Comparison of ENCODE assay signal across 21 cellular contexts in the genomic region with DNA sequence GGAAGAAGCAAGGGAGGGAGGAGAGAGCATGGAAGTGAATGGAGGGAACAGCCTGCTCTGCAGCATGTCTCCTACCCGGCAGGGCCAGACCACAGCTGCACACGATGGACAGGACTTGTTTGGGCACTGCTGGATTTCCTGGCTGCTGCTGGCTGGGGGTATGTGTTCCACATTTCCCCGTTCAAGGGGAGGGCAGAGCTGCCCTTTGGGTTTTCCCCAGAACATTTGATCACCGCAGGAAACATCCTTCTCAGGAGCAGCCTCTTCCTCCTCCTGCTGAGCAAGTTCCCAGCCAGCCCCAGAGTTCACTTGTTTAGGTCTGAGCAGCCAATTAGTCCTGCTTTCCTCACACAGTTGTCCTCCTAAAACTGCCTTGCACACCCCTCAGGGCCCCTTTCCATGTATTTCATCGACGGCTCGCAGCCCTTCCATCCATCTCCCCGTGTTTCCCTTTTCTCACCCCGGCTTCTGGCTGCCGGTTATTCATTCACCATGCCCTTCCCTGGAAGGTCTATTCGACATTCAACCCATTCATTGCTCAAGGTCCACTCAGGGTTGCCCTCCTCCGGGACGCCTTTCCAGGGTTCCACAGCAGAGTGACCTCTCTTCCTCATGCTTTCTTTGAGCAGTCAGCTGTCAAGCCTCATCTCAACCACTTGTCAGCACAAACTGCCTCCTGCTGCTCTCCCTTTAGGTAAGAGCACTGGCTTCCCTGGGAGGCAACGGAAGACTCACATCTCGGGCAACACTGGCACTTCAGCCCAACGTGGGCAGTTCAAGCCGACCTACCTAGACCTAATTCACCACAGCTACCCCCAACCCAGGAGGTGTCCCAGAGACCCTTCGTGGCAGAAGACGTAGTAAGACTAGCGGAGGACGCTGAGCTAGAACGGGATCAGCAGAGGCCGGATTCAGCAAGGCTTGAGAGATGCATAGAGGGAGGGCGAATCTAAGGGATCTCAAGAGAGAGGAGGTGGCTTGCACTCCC. TPM values are rescaled to one million over a fixed set of nuclear protein-coding genes. Genes with fewer than 3 reads are reported as not detected.
A peak's percentile ranks its signal among the peaks of the same experiment; 100 is the strongest.
DNase-seq lines count a peak whose midpoint lies in the region; ATAC-seq, FAIRE-seq and TF ChIP-seq lines count a peak whose summit lies in the region.
"Had no signal": no experiment of that assay in that cellular context is flagged by ENCODE, and none has a peak within 500 bp of the region (broad histone marks: within the 10 kb centered on the region; RNA-seq: fewer than 3 reads in every experiment).

No MANE protein-coding gene starts in this region.

- CTCF ChIA-PET in activated CD8-positive, alpha-beta T cell treated with anti-CD3 and anti-CD28 coated beads, Interleukin-2, amount 10 ng/mL, durations not matched to agents 7 days and 5 days (lab: Charles Lee): interaction anchor here (1.7 kb wide), 1 partner anchor 9 kb away, joined by 4 read pairs; no protein-coding TSS in a partner anchor

- DNase-seq in heart right ventricle (no peak), Right ventricle myocardium superior (no peak), choroid plexus epithelial cell (ENCODE audit: low read depth) (peak; percentile 42), islet precursor cell (peak; percentile 57), urothelium cell line (ENCODE audit: low spot score) (no peak), GOT3 (lab: John Stamatoyannopoulos, UW) (no peak), NCI-H82 (lab: John Stamatoyannopoulos, UW) (no peak)
- no peak for DNase-seq in activated CD8-positive, alpha-beta T cell treated with anti-CD3 and anti-CD28 coated beads, Interleukin-2, amount 10 ng/mL, durations not matched to agents 7 days and 5 days
- DNase-seq: DMS79, natural killer cell, SHP77 had no signal

- H3K27ac Mint-ChIP-seq in activated CD8-positive, alpha-beta T cell treated with anti-CD3 and anti-CD28 coated beads, Interleukin-2, amount 10 ng/mL, durations not matched to agents 7 days and 5 days: no peak overlapping the region
- H3K27ac Mint-ChIP-seq: activated CD4-positive, alpha-beta memory T cell treated with anti-CD3 and anti-CD28 coated beads, Interleukin-2, amount 10 ng/mL, durations not matched to agents 7 days and 5 days; activated naive CD4-positive, alpha-beta T cell treated with anti-CD3 and anti-CD28 coated beads, Interleukin-2, amount 50 U/mL, for 24 hours; CD4-positive, CD25-positive, alpha-beta regulatory T cell; dendritic cell treated with granulocyte-macrophage colony-stimulating factor and Interleukin-4, amounts not matched to agents 40 ng/mL and 50 ng/mL, for 4 days; memory B cell; natural killer cell; stimulated activated effector memory CD8-positive, alpha-beta T cell treated with anti-CD3 and anti-CD28 coated beads, Interleukin-12 subunit alpha, Interleukin-12 subunit beta, amount 100 ng/mL, for 72 hours had no signal

- no peaks in the 10 kb centered on the region for H3K9me3 ChIP-seq in heart right ventricle

- no peaks in the 10 kb centered on the region for H3K36me3 Mint-ChIP-seq in activated CD8-positive, alpha-beta T cell treated with anti-CD3 and anti-CD28 coated beads, Interleukin-2, amount 10 ng/mL, durations not matched to agents 7 days and 5 days (ENCODE audit: low read depth)
- H3K36me3 Mint-ChIP-seq: activated naive CD4-positive, alpha-beta T cell treated with anti-CD3 and anti-CD28 coated beads, Interleukin-2, amount 50 U/mL, for 24 hours; CD4-positive, CD25-positive, alpha-beta regulatory T cell; memory B cell; natural killer cell; stimulated activated effector memory CD8-positive, alpha-beta T cell treated with anti-CD3 and anti-CD28 coated beads, Interleukin-12 subunit alpha, Interleukin-12 subunit beta, amount 100 ng/mL, for 72 hours had no signal

- H3K4me3 ChIP-seq in heart right ventricle (no peak overlapping the region), choroid plexus epithelial cell (ENCODE audit: low read depth, low read length) (no peak overlapping the region)

- H3K27me3 Mint-ChIP-seq in activated CD8-positive, alpha-beta T cell treated with anti-CD3 and anti-CD28 coated beads, Interleukin-2, amount 10 ng/mL, durations not matched to agents 7 days and 5 days (ENCODE audit: low read depth): peaks cover 12% of the 10 kb centered on the region
- H3K27me3 Mint-ChIP-seq: activated naive CD4-positive, alpha-beta T cell treated with anti-CD3 and anti-CD28 coated beads, Interleukin-2, amount 50 U/mL, for 24 hours had no signal

- TF ChIP-seq CTCF in heart right ventricle (IDR thresholded peaks at IDR 0.05) (no peak), choroid plexus epithelial cell (conservative IDR thresholded peaks at IDR 0.05; ENCODE audit: low read depth, low read length) (no peak)

- H3K36me3 ChIP-seq in heart right ventricle: peaks cover 0 to 67% (median 0%) of the 10 kb centered on the region in 9 donors

- ATAC-seq in heart right ventricle (peak in 7 of 8 donors; percentile 10 to 21 (median 17)), Right ventricle myocardium superior (ENCODE audit: poor library complexity) (no peak)
- no peak for ATAC-seq in activated CD8-positive, alpha-beta T cell treated with anti-CD3 and anti-CD28 coated beads, Interleukin-2, amount 10 ng/mL, durations not matched to agents 7 days and 5 days

- H3K27ac ChIP-seq in heart right ventricle: no peak overlapping the region
- H3K27ac ChIP-seq: HL-60 had no signal

- H3K4me1 Mint-ChIP-seq in activated CD8-positive, alpha-beta T cell treated with anti-CD3 and anti-CD28 coated beads, Interleukin-2, amount 10 ng/mL, durations not matched to agents 7 days and 5 days (ENCODE audit: low read depth): no peaks in the 10 kb centered on the region
- H3K4me1 Mint-ChIP-seq: activated CD4-positive, alpha-beta memory T cell treated with anti-CD3 and anti-CD28 coated beads, Interleukin-2, amount 10 ng/mL, durations not matched to agents 7 days and 5 days; activated naive CD4-positive, alpha-beta T cell treated with anti-CD3 and anti-CD28 coated beads, Interleukin-2, amount 50 U/mL, for 24 hours; natural killer cell; stimulated activated effector memory CD8-positive, alpha-beta T cell treated with anti-CD3 and anti-CD28 coated beads, Interleukin-12 subunit alpha, Interleukin-12 subunit beta, amount 100 ng/mL, for 72 hours had no signal

- WGBS in heart right ventricle, 2 donors: 63 to 71% methylated on average over 24 of the region's 24 CpGs

- intact Hi-C loops in heart right ventricle (cut with DNase I): no loop called here
- intact Hi-C loops in Right ventricle myocardium superior (cut with DNase I): no loop called here

- H3K4me3 Mint-ChIP-seq in activated CD8-positive, alpha-beta T cell treated with anti-CD3 and anti-CD28 coated beads, Interleukin-2, amount 10 ng/mL, durations not matched to agents 7 days and 5 days: no peak overlapping the region
- H3K4me3 Mint-ChIP-seq: activated CD4-positive, alpha-beta memory T cell treated with anti-CD3 and anti-CD28 coated beads, Interleukin-2, amount 10 ng/mL, durations not matched to agents 7 days and 5 days; activated naive CD4-positive, alpha-beta T cell treated with anti-CD3 and anti-CD28 coated beads, Interleukin-2, amount 50 U/mL, for 24 hours; CD4-positive, CD25-positive, alpha-beta regulatory T cell; dendritic cell treated with granulocyte-macrophage colony-stimulating factor and Interleukin-4, amounts not matched to agents 40 ng/mL and 50 ng/mL, for 4 days; memory B cell; natural killer cell; stimulated activated effector memory CD8-positive, alpha-beta T cell treated with anti-CD3 and anti-CD28 coated beads, Interleukin-12 subunit alpha, Interleukin-12 subunit beta, amount 100 ng/mL, for 72 hours had no signal

- POLR2A ChIA-PET in activated CD8-positive, alpha-beta T cell treated with anti-CD3 and anti-CD28 coated beads, Interleukin-2, amount 10 ng/mL, durations not matched to agents 7 days and 5 days (lab: Charles Lee): no interaction called here

- peaks cover 0 to 7% (median 5%) of the 10 kb centered on the region in 7 donors for H3K27me3 ChIP-seq in heart right ventricle

- no peaks in the 10 kb centered on the region for H3K9me3 Mint-ChIP-seq in activated CD8-positive, alpha-beta T cell treated with anti-CD3 and anti-CD28 coated beads, Interleukin-2, amount 10 ng/mL, durations not matched to agents 7 days and 5 days (ENCODE audit: insufficient read depth)
- H3K9me3 Mint-ChIP-seq: activated CD4-positive, alpha-beta memory T cell treated with anti-CD3 and anti-CD28 coated beads, Interleukin-2, amount 10 ng/mL, durations not matched to agents 7 days and 5 days; activated naive CD4-positive, alpha-beta T cell treated with anti-CD3 and anti-CD28 coated beads, Interleukin-2, amount 50 U/mL, for 24 hours; CD4-positive, CD25-positive, alpha-beta regulatory T cell; dendritic cell treated with granulocyte-macrophage colony-stimulating factor and Interleukin-4, amounts not matched to agents 40 ng/mL and 50 ng/mL, for 4 days; memory B cell; natural killer cell; stimulated activated effector memory CD8-positive, alpha-beta T cell treated with anti-CD3 and anti-CD28 coated beads, Interleukin-12 subunit alpha, Interleukin-12 subunit beta, amount 100 ng/mL, for 72 hours had no signal

- peaks cover 0 to 4% (median 0%) of the 10 kb centered on the region in 9 donors for H3K4me1 ChIP-seq in heart right ventricle

- FAIRE-seq in urothelium cell line (lab: Jason Lieb, UNC): peak; percentile 93
- FAIRE-seq: A204.1, islet of Langerhans had no signal

RNA-seq across cellular contexts. Expression of a gene that starts 20.1 kb away (rescaled TPM):
- total RNA-seq in heart right ventricle (10 to 100 TPM in 8 of 10 donors, 1 to 10 TPM in 2; 6.9 to 15.2 (median 12.0) TPM), Right ventricle myocardium superior (12.6 TPM)
- polyA plus RNA-seq in heart right ventricle: 10 to 100 TPM in 1 of 2 donors, 1 to 10 TPM in 1; 4.0 to 12.2 TPM
- total RNA-seq in activated CD8-positive, alpha-beta T cell treated with anti-CD3 and anti-CD28 coated beads, Interleukin-2, amount 10 ng/mL, durations not matched to agents 7 days and 5 days: not detected
- total RNA-seq: activated CD4-positive, alpha-beta memory T cell treated with anti-CD3 and anti-CD28 coated beads, Interleukin-2, amount 10 ng/mL, durations not matched to agents 7 days and 5 days; natural killer cell; T-helper 1 cell treated with Interleukin-12 subunit alpha and Interleukin-12 subunit beta and Interleukin-4 antibody, amounts not matched to agents 30 ng/mL and 1 ng/mL, for 36 hours had no signal
- polyA plus RNA-seq: CD4-positive, CD25-positive, alpha-beta regulatory T cell had no signal

Comparison
In these comparisons a context has a peak if more than half of its experiments do, and no peak if none do; other contexts are left out.
1. ATAC-seq: peak in heart right ventricle (7 of 8); none in Right ventricle myocardium superior (single experiment) and activated CD8-positive, alpha-beta T cell treated with anti-CD3 and anti-CD28 coated beads, Interleukin-2, amount 10 ng/mL, durations not matched to agents 7 days and 5 days (single experiment).
2. DNase-seq: peak in choroid plexus epithelial cell (single experiment) and islet precursor cell (single experiment); none in heart right ventricle (0 of 2), Right ventricle myocardium superior (single experiment), urothelium cell line (single experiment), GOT3 (single experiment), activated CD8-positive, alpha-beta T cell treated with anti-CD3 and anti-CD28 coated beads, Interleukin-2, amount 10 ng/mL, durations not matched to agents 7 days and 5 days (single experiment) and NCI-H82 (single experiment).
3. RNA of a gene that starts 20.1 kb away (total RNA-seq): 12.6 TPM in Right ventricle myocardium superior (single experiment) and 6.9 to 15.2 TPM in heart right ventricle; not detected in activated CD8-positive, alpha-beta T cell treated with anti-CD3 and anti-CD28 coated beads, Interleukin-2, amount 10 ng/mL, durations not matched to agents 7 days and 5 days; every median in the first group is over 4 times any median in the second.